ENCODE assay signal across 22 cellular contexts in the genomic region with DNA sequence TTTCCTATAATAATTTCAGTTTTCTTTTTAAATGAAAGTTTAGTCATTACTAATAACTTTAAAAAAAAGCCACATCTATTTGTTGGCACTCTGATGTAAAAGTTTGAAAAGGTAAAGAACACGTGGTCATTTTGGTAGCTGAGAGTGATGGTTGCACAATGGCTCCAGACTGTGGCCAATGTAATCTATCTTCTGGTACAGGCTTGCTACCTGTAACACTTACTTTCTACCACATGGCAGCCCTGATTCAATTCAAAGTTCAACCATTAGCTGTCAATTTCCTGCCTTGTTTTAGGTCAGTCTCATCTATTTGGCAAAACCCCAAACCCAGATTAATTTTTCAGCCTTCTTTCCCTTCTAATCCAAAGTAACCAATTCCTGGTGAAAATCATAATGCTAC.
"Had no signal": no experiment of that assay in that cellular context is flagged by ENCODE, and none has a peak within 500 bp of the region (broad histone marks: within the 10 kb centered on the region; RNA-seq: fewer than 3 reads in every experiment).

No MANE protein-coding gene starts in this region.

- H3K27me3 Mint-ChIP-seq: activated CD4-positive, alpha-beta memory T cell treated with anti-CD3 and anti-CD28 coated beads for 36 hours; activated naive CD4-positive, alpha-beta T cell treated with anti-CD3 and anti-CD28 coated beads, Interleukin-2, amount 10 ng/mL, durations not matched to agents 7 days and 5 days; naive thymus-derived CD8-positive, alpha-beta T cell; T-helper 17 cell had no signal

- H3K36me3 Mint-ChIP-seq: activated CD4-positive, alpha-beta memory T cell treated with anti-CD3 and anti-CD28 coated beads for 36 hours; activated naive CD4-positive, alpha-beta T cell treated with anti-CD3 and anti-CD28 coated beads, Interleukin-2, amount 10 ng/mL, durations not matched to agents 7 days and 5 days; mesothelial cell of epicardium; naive thymus-derived CD8-positive, alpha-beta T cell; neural progenitor cell had no signal

- H3K9ac ChIP-seq: neural progenitor cell had no signal

- H3K4me1 ChIP-seq: heart left ventricle, left ventricle myocardium inferior, prostate gland, testis had no signal

- DNase-seq: activated CD4-positive, alpha-beta memory T cell treated with anti-CD3 and anti-CD28 coated beads for 36 hours; activated CD4-positive, alpha-beta T cell treated with anti-CD3 and anti-CD28 coated beads for 48 hours; activated effector memory CD4-positive, alpha-beta T cell treated with Interleukin-2 at 50 U/mL for 16 hours; activated naive CD4-positive, alpha-beta T cell treated with anti-CD3 and anti-CD28 coated beads, Interleukin-2, amount 10 ng/mL, durations not matched to agents 7 days and 5 days; activated T-cell treated with anti-CD3 and anti-CD28 coated beads, Interleukin-2, amount 50 U/mL, for 72 hours; amygdala; cortex of kidney; effector CD8-positive, alpha-beta T cell; heart left ventricle; kidney glomerular epithelial cell; left ventricle myocardium inferior; naive thymus-derived CD8-positive, alpha-beta T cell; stimulated activated CD4-positive, alpha-beta T cell treated with anti-CD3 and anti-CD28 coated beads, Interleukin-2, amount 100 ng/mL, for 48 hours; stimulated activated naive CD4-positive, alpha-beta T cell; SW 1271; T-helper 17 cell; testis; trophoblast cell had no signal

- H3K27ac Mint-ChIP-seq: activated CD4-positive, alpha-beta memory T cell treated with anti-CD3 and anti-CD28 coated beads for 36 hours; activated naive CD4-positive, alpha-beta T cell treated with anti-CD3 and anti-CD28 coated beads, Interleukin-2, amount 10 ng/mL, durations not matched to agents 7 days and 5 days; activated T-cell treated with anti-CD3 and anti-CD28 coated beads, Interleukin-2, amount 50 U/mL, for 72 hours; mesothelial cell of epicardium; naive thymus-derived CD8-positive, alpha-beta T cell; neural progenitor cell; T-helper 17 cell had no signal

- H3K9me3 ChIP-seq: heart left ventricle, left ventricle myocardium inferior, prostate gland, testis had no signal

- H3K36me3 ChIP-seq: cardiac muscle cell, heart left ventricle, left ventricle myocardium inferior, neural progenitor cell, prostate gland had no signal

- H3K4me3 ChIP-seq: cardiac muscle cell, heart left ventricle, left ventricle myocardium inferior, neural progenitor cell, prostate gland, testis had no signal

- H3K27me3 ChIP-seq: cardiac muscle cell, heart left ventricle, neural progenitor cell, testis had no signal

- ATAC-seq: activated T-cell treated with anti-CD3 and anti-CD28 coated beads, Interleukin-2, amount 50 U/mL, for 72 hours; heart left ventricle; naive thymus-derived CD8-positive, alpha-beta T cell; T-helper 17 cell had no signal

- H3K27ac ChIP-seq: cardiac muscle cell, heart left ventricle, left ventricle myocardium inferior, neural progenitor cell, prostate gland, testis had no signal

- H3K4me3 Mint-ChIP-seq: activated CD4-positive, alpha-beta memory T cell treated with anti-CD3 and anti-CD28 coated beads for 36 hours; activated naive CD4-positive, alpha-beta T cell treated with anti-CD3 and anti-CD28 coated beads, Interleukin-2, amount 10 ng/mL, durations not matched to agents 7 days and 5 days; activated T-cell treated with anti-CD3 and anti-CD28 coated beads, Interleukin-2, amount 50 U/mL, for 72 hours; mesothelial cell of epicardium; naive thymus-derived CD8-positive, alpha-beta T cell; neural progenitor cell; T-helper 17 cell had no signal

- H3K9me3 Mint-ChIP-seq: activated CD4-positive, alpha-beta memory T cell treated with anti-CD3 and anti-CD28 coated beads for 36 hours; activated naive CD4-positive, alpha-beta T cell treated with anti-CD3 and anti-CD28 coated beads, Interleukin-2, amount 10 ng/mL, durations not matched to agents 7 days and 5 days; activated T-cell treated with anti-CD3 and anti-CD28 coated beads, Interleukin-2, amount 50 U/mL, for 72 hours; mesothelial cell of epicardium; neural progenitor cell had no signal

- H3K4me1 Mint-ChIP-seq: activated naive CD4-positive, alpha-beta T cell treated with anti-CD3 and anti-CD28 coated beads, Interleukin-2, amount 10 ng/mL, durations not matched to agents 7 days and 5 days; mesothelial cell of epicardium; naive thymus-derived CD8-positive, alpha-beta T cell; T-helper 17 cell had no signal
